ENCODE assay signal across 18 cellular contexts in the genomic region with DNA sequence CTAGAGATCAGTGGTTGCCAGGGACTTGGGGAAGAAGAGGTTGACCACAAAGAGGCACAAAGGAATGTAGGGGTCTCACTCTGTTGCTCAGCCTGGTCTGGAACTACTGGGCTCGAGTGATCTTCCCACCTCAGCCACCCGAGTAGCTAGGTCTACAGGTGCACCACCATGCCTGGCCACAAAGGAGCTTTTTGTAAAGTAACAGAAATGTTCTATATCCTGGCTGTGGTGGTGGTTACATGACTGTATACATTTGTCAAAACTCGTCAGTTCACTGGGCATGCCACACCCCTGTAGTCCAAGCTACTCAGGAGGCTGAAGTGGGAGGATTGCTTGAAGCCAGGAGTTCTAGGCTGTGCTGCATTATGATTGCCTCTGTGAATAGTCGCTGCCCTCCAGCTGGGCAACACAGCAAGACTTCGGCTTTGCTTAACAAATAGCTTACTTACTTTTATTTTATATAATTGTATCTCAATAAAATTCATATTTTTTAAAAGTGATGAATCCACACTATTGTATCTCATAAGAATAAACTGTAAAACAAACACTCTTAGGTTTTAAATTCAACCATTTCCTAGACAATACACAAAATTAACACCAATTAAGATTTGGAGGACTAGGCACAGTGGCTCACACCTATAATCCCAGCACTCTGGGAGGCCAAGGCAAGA. TPM values are rescaled to one million over a fixed set of nuclear protein-coding genes. Genes with fewer than 3 reads are reported as not detected.
DNase-seq lines count a peak whose midpoint lies in the region; ATAC-seq and TF ChIP-seq lines count a peak whose summit lies in the region.
"Had no signal": no experiment of that assay in that cellular context is flagged by ENCODE, and none has a peak within 500 bp of the region (broad histone marks: within the 10 kb centered on the region; RNA-seq: fewer than 3 reads in every experiment).

No MANE protein-coding gene starts in this region.

- H3K36me3 Mint-ChIP-seq in MCF 10A (ENCODE audit: insufficient read depth, unreplicated experiment) (peaks cover 18% of the 10 kb centered on the region), chondrocyte (ENCODE audit: low read depth) (no peaks in the 10 kb centered on the region), type B pancreatic cell (peaks cover 15% of the 10 kb centered on the region)
- H3K36me3 Mint-ChIP-seq: natural killer cell had no signal

- ATAC-seq in HG03196 (IDR thresholded peaks at IDR 0.05; ENCODE audit: unreplicated experiment), result no peak
- ATAC-seq in HG03520 (IDR thresholded peaks at IDR 0.05; ENCODE audit: unreplicated experiment), result no peak
- ATAC-seq: HCT116, natural killer cell had no signal

- peaks cover 33% of the 10 kb centered on the region for H3K4me1 Mint-ChIP-seq in MCF 10A (ENCODE audit: insufficient read depth, unreplicated experiment)
- H3K4me1 Mint-ChIP-seq in chondrocyte (ENCODE audit: low read depth), result peaks cover 53% of the 10 kb centered on the region
- H3K4me1 Mint-ChIP-seq in type B pancreatic cell (ENCODE audit: unreplicated experiment), result peaks cover 19% of the 10 kb centered on the region

- H3K4me1 ChIP-seq in breast epithelium, result no peaks in the 10 kb centered on the region

- TF ChIP-seq POLR2A in breast epithelium (IDR thresholded peaks at IDR 0.05), result no peak

- H3K27ac ChIP-seq in breast epithelium, result no peak overlapping the region
- H3K27ac ChIP-seq: esophagus muscularis mucosa, left ventricle myocardium inferior, vagina had no signal

- no peaks in the 10 kb centered on the region for H3K9me3 ChIP-seq in breast epithelium
- H3K9me3 ChIP-seq: esophagus muscularis mucosa, left ventricle myocardium inferior, vagina had no signal

- TF ChIP-seq CTCF in MCF 10A (IDR thresholded peaks at IDR 0.05; ENCODE audit: unreplicated experiment) (no peak), breast epithelium (IDR thresholded peaks at IDR 0.05) (no peak), chondrocyte (IDR thresholded peaks at IDR 0.05) (no peak), type B pancreatic cell (conservative IDR thresholded peaks at IDR 0.05) (no peak)

- CTCF ChIA-PET in MCF 10A (lab: Yijun Ruan, JAX), result interaction anchor here (0.9 to 1.3 kb wide), 2 partner anchors 7 to 10 kb away, joined by 4 to 5 read pairs; no protein-coding TSS in a partner anchor

- no TSS peak for BruUV-seq in MCF 10A (replicated peaks; lab: Mats Ljungman, UMichigan)

- no peak overlapping the region for H3K4me3 ChIP-seq in breast epithelium
- H3K4me3 ChIP-seq: esophagus muscularis mucosa, left ventricle myocardium inferior, vagina had no signal

- H3K27me3 ChIP-seq in breast epithelium, result no peaks in the 10 kb centered on the region
- H3K27me3 ChIP-seq: esophagus muscularis mucosa, vagina had no signal

- POLR2A ChIA-PET in MCF 10A (lab: Yijun Ruan, JAX), result interaction anchor here (0.6 to 3.9 kb wide), 9 partner anchors 8 to 335 kb away, joined by 3 to 35 read pairs (median 3); a partner anchor contains a TSS

- intact Hi-C loops in MCF 10A (cut with micrococcal nuclease), result no loop called here
- intact Hi-C loops in breast epithelium (cut with DNase I; ENCODE audit: low total_unique reads), result no loop called here

- H3K27me3 Mint-ChIP-seq in MCF 10A (ENCODE audit: insufficient read depth, unreplicated experiment) (no peaks in the 10 kb centered on the region), chondrocyte (ENCODE audit: low read depth) (no peaks in the 10 kb centered on the region), type B pancreatic cell (no peaks in the 10 kb centered on the region)
- H3K27me3 Mint-ChIP-seq: B cell had no signal

- H3K9me3 Mint-ChIP-seq in MCF 10A (ENCODE audit: unreplicated experiment) (no peaks in the 10 kb centered on the region), chondrocyte (ENCODE audit: low read depth) (no peaks in the 10 kb centered on the region), type B pancreatic cell (no peaks in the 10 kb centered on the region)
- H3K9me3 Mint-ChIP-seq: natural killer cell had no signal

- no peak overlapping the region for H3K4me3 Mint-ChIP-seq in MCF 10A (ENCODE audit: unreplicated experiment)
- H3K4me3 Mint-ChIP-seq in chondrocyte (ENCODE audit: unreplicated experiment), result no peak overlapping the region
- H3K4me3 Mint-ChIP-seq in type B pancreatic cell, result no peak overlapping the region
- H3K4me3 Mint-ChIP-seq: B cell, natural killer cell had no signal

- H3K36me3 ChIP-seq in breast epithelium, result no peaks in the 10 kb centered on the region
- H3K36me3 ChIP-seq: esophagus muscularis mucosa, vagina had no signal

- H3K27ac Mint-ChIP-seq in MCF 10A (ENCODE audit: low read depth, unreplicated experiment) (peak overlapping the region; percentile 44), chondrocyte (ENCODE audit: unreplicated experiment) (peak overlapping the region; percentile 66), type B pancreatic cell (peak overlapping the region; percentile 26)
- H3K27ac Mint-ChIP-seq: B cell, natural killer cell had no signal

- no peak for DNase-seq in MCF 10A (ENCODE audit: unreplicated experiment)
- no peak for DNase-seq in breast epithelium (ENCODE audit: low spot score in 2 of 2)
- DNase-seq in RKO (ENCODE audit: low spot score), result peak; percentile 35
- DNase-seq in chondrocyte (ENCODE audit: low spot score), result no peak
- no peak for DNase-seq in type B pancreatic cell (ENCODE audit: extremely low spot score, unreplicated experiment)
- no peak for DNase-seq in amygdala (lab: John Stamatoyannopoulos, UW)
- DNase-seq: activated naive CD4-positive, alpha-beta T cell treated with anti-CD3 and anti-CD28 coated beads, Interleukin-2, amount 50 U/mL, for 16 hours; left ventricle myocardium inferior; natural killer cell; NCI-H1048; NCI-H446; stimulated activated CD4-positive, alpha-beta T cell treated with anti-CD3 and anti-CD28 coated beads, Interleukin-4, amount 100 ng/mL, for 1 hour had no signal

RNA-seq across cellular contexts. Expression of a gene that starts 5.0 kb away (rescaled TPM):
- total RNA-seq in MCF 10A (2022) (54.6 and 57.5 TPM in 2 replicates), breast epithelium (10 to 100 TPM; 11.8 to 19.5 (median 12.7) TPM), chondrocyte (32.2 to 51.5 TPM (median 46.2 TPM) in 3 replicates), type B pancreatic cell (ENCODE audit: low replicate concordance) (67.9 and 78.4 TPM in 2 replicates)

RNA-seq across cellular contexts. Expression of a gene that starts 5.6 kb away (rescaled TPM):
- total RNA-seq in MCF 10A (2022) (35.7 and 48.5 TPM in 2 replicates), breast epithelium (10 to 100 TPM in 1 of 3 donors, 1 to 10 TPM in 1, under 1 TPM in 1; 0.33 to 25.1 (median 1.2) TPM), chondrocyte (7.6 to 12.9 TPM (median 12.0 TPM) in 3 replicates), type B pancreatic cell (ENCODE audit: low replicate concordance) (17.2 and 43.9 TPM in 2 replicates)

RNA-seq across cellular contexts. Expression of a gene that starts 43.3 kb away (rescaled TPM):
- 38.9 and 39.8 TPM in 2 replicates for total RNA-seq in MCF 10A (2022)
- 10 to 100 TPM; 18.7 to 24.6 (median 20.9) TPM for total RNA-seq in breast epithelium
- total RNA-seq in chondrocyte, result 31.9 to 43.9 TPM (median 38.7 TPM) in 3 replicates
- total RNA-seq in type B pancreatic cell (ENCODE audit: low replicate concordance), result 16.4 and 25.1 TPM in 2 replicates

RNA-seq across cellular contexts. Expression of a gene that starts 59.9 kb away (rescaled TPM):
- 12.0 and 15.1 TPM in 2 replicates for total RNA-seq in MCF 10A (2022)
- total RNA-seq in breast epithelium, result 10 to 100 TPM; 10.2 to 15.5 (median 12.2) TPM
- total RNA-seq in chondrocyte, result 17.5 to 18.0 TPM (median 17.7 TPM) in 3 replicates
- 17.3 and 20.2 TPM in 2 replicates for total RNA-seq in type B pancreatic cell (ENCODE audit: low replicate concordance)
